ENCODE assay signal across 1 cellular context in genomic region chr2:201984333-201984732, GRCh38.
TF ChIP-seq lines count a peak whose summit lies in the region.

No MANE protein-coding gene starts in this region.

TF ChIP-seq in H1, 55 proteins besides CTCF, POLR2A, EP300 and RAD21:
- TF ChIP-seq JUN (IDR thresholded peaks at IDR 0.05; ENCODE audit: low read depth, low read length) (no peak), ZNF274 (IDR thresholded peaks at IDR 0.05; ENCODE audit: borderline replicate concordance, extremely low read depth, low read length) (no peak), CBX5 (IDR thresholded peaks at IDR 0.05; ENCODE audit: low read depth, low read length) (no peak), KDM1A (IDR thresholded peaks at IDR 0.05; ENCODE audit: borderline replicate concordance, low read length) (no peak), SIN3A (conservative IDR thresholded peaks at IDR 0.05 in 1 of 2, IDR thresholded peaks at IDR 0.05 in 1 of 2; ENCODE audit: low read depth in 1 of 2, low read length in 2 of 2) (no peak)
